Comparison of ENCODE assay signal across 10 cellular contexts in genomic region chr2:25295654-25296053, GRCh38. TPM values are rescaled to one million over a fixed set of nuclear protein-coding genes. Genes with fewer than 3 reads are reported as not detected.
DNase-seq lines count a peak whose midpoint lies in the region; ATAC-seq and TF ChIP-seq lines count a peak whose summit lies in the region.
"Had no signal": no experiment of that assay in that cellular context is flagged by ENCODE, and none has a peak within 500 bp of the region (broad histone marks: within the 10 kb centered on the region; RNA-seq: fewer than 3 reads in every experiment).

No MANE protein-coding gene starts in this region.

- no peaks in the 10 kb centered on the region for H3K27me3 ChIP-seq in CD8-positive, alpha-beta T cell (ENCODE audit: insufficient read depth, low read length)
- H3K27me3 ChIP-seq in Loucy (ENCODE audit: insufficient read depth, low read length, poor library complexity, severe bottlenecking) (no peaks in the 10 kb centered on the region), colonic mucosa (no peaks in the 10 kb centered on the region), rectal smooth muscle tissue (ENCODE audit: control insufficient read depth, insufficient read depth, low read length) (no peaks in the 10 kb centered on the region)
- H3K27me3 ChIP-seq: pancreas had no signal

- H3K4me3 ChIP-seq in CD8-positive, alpha-beta T cell (ENCODE audit: low read depth, low read length): peak overlapping the region; percentile 46
- peak overlapping the region; percentile 72 for H3K4me3 ChIP-seq in Loucy (ENCODE audit: low read length, poor library complexity, severe bottlenecking)
- no peak overlapping the region for H3K4me3 ChIP-seq in colonic mucosa
- H3K4me3 ChIP-seq in rectal smooth muscle tissue (ENCODE audit: low read length): peak overlapping the region; percentile 45
- H3K4me3 ChIP-seq: pancreas had no signal

- H4K20me1 ChIP-seq in Loucy (ENCODE audit: insufficient read depth, low read length, poor library complexity, severe bottlenecking): no peaks in the 10 kb centered on the region

- peak overlapping the region; percentile 70 for H3K27ac ChIP-seq in CD8-positive, alpha-beta T cell (ENCODE audit: low read depth, low read length)
- peak overlapping the region; percentile 68 for H3K27ac ChIP-seq in colonic mucosa
- peak overlapping the region; percentile 81 for H3K27ac ChIP-seq in rectal smooth muscle tissue (ENCODE audit: low read depth, low read length)

- peak overlapping the region; percentile 79 for H3K4me3 Mint-ChIP-seq in CD8-positive, alpha-beta T cell

- no peak for DNase-seq in CD8-positive, alpha-beta T cell
- no peak for DNase-seq in colonic mucosa
- DNase-seq in SKM-1 (lab: John Stamatoyannopoulos, UW; ENCODE audit: unreplicated experiment): no peak
- no peak for DNase-seq in NCI-H2029 (lab: John Stamatoyannopoulos, UW)
- no peak for DNase-seq in GM03348 (ENCODE audit: low spot score)
- DNase-seq: NCI-H446 had no signal

- H3K27me3 Mint-ChIP-seq in CD8-positive, alpha-beta T cell (ENCODE audit: low read depth): no peaks in the 10 kb centered on the region

- intact Hi-C loops in CD8-positive, alpha-beta T cell (cut with DNase I, micrococcal nuclease): loop anchor here (1.0 to 10.0 kb wide), 7 partner anchors 9 to 1049 kb away; partner anchors contain the start of genes ADGRF3 (in 1 of the 2) and SELENOI (in 1 of the 2)
- intact Hi-C loops in colonic mucosa (cut with DNase I): no loop called here

- no peak for TF ChIP-seq CTCF in CD8-positive, alpha-beta T cell (IDR thresholded peaks at IDR 0.05)
- TF ChIP-seq CTCF in Loucy (conservative IDR thresholded peaks at IDR 0.05; ENCODE audit: low read length): no peak
- no peak for TF ChIP-seq CTCF in colonic mucosa (IDR thresholded peaks at IDR 0.05)

- H3K36me3 ChIP-seq in CD8-positive, alpha-beta T cell (ENCODE audit: insufficient read depth, low read length): peaks cover 6% of the 10 kb centered on the region
- H3K36me3 ChIP-seq in Loucy (ENCODE audit: insufficient read depth, low read length) (peaks cover 3% of the 10 kb centered on the region; the same call in 1 of the 2 replicates), colonic mucosa (peaks cover 7% of the 10 kb centered on the region), rectal smooth muscle tissue (ENCODE audit: control insufficient read depth, insufficient read depth, low read length) (no peaks in the 10 kb centered on the region)

- H3K27ac Mint-ChIP-seq in CD8-positive, alpha-beta T cell: peak overlapping the region; percentile 97

- H3K9me3 ChIP-seq in CD8-positive, alpha-beta T cell (ENCODE audit: low read length): no peaks in the 10 kb centered on the region
- H3K9me3 ChIP-seq in Loucy (ENCODE audit: insufficient read depth, low read depth, low read length) (no peaks in the 10 kb centered on the region), colonic mucosa (no peaks in the 10 kb centered on the region)
- H3K9me3 ChIP-seq: pancreas had no signal

- H3K4me1 Mint-ChIP-seq in CD8-positive, alpha-beta T cell (ENCODE audit: low read depth): peaks cover 56% of the 10 kb centered on the region

- H3K36me3 Mint-ChIP-seq in CD8-positive, alpha-beta T cell: peaks cover 31% of the 10 kb centered on the region

- POLR2A ChIA-PET in CD8-positive, alpha-beta T cell (lab: Charles Lee): interaction anchor here (1.0 to 4.3 kb wide), 9 partner anchors 10 to 86 kb away, joined by 3 to 39 read pairs (median 8); no protein-coding TSS in a partner anchor

- no peak overlapping the region for H2AFZ ChIP-seq in Loucy (ENCODE audit: low read length)

- H3K79me2 ChIP-seq in Loucy (ENCODE audit: insufficient read depth, low read length): no peaks in the 10 kb centered on the region

- peaks cover 65% of the 10 kb centered on the region for H3K4me1 ChIP-seq in CD8-positive, alpha-beta T cell (ENCODE audit: insufficient read depth, low read length)
- H3K4me1 ChIP-seq in Loucy (ENCODE audit: insufficient read depth, low read length, poor library complexity, severe bottlenecking): peaks cover 35% of the 10 kb centered on the region
- peaks cover 14% of the 10 kb centered on the region for H3K4me1 ChIP-seq in colonic mucosa
- H3K4me1 ChIP-seq in rectal smooth muscle tissue (ENCODE audit: control insufficient read depth, insufficient read depth, low read length): peaks cover 19% of the 10 kb centered on the region

- H3F3A ChIP-seq in Loucy (ENCODE audit: low read depth): no peaks in the 10 kb centered on the region

- no peaks in the 10 kb centered on the region for H3K9me3 Mint-ChIP-seq in CD8-positive, alpha-beta T cell

- H3K9ac ChIP-seq in Loucy (ENCODE audit: low read depth, low read length, poor library complexity, severe bottlenecking) (peak overlapping the region; percentile 79), colonic mucosa (ENCODE audit: low read depth in 2 of 2, low read length in 2 of 2) (no peak overlapping the region), rectal smooth muscle tissue (ENCODE audit: low read length) (no peak overlapping the region)

- CTCF ChIA-PET in CD8-positive, alpha-beta T cell (lab: Charles Lee): interaction anchor here (1.7 to 2.7 kb wide), 5 partner anchors 13 to 47 kb away, joined by 6 to 17 read pairs (median 6); no protein-coding TSS in a partner anchor

- H3K4me2 ChIP-seq in Loucy (ENCODE audit: low read depth, low read length, poor library complexity, severe bottlenecking): peak overlapping the region; percentile 89

- peak; percentile 25 for ATAC-seq in CD8-positive, alpha-beta T cell
- ATAC-seq in GM18502 (IDR thresholded peaks at IDR 0.05; ENCODE audit: poor library complexity, unreplicated experiment): no peak

- H3K9me2 ChIP-seq in Loucy (replicated peaks; ENCODE audit: low read depth, low read length): no peaks in the 10 kb centered on the region

RNA-seq across cellular contexts. Expression of gene DNMT3A, which starts 46.1 kb away (rescaled TPM):
- total RNA-seq in CD8-positive, alpha-beta T cell: 10 to 100 TPM; 66.6 to 67.9 TPM
- total RNA-seq in colonic mucosa: 10 to 100 TPM; 30.8 to 44.5 TPM
